ENCODE assay signal across 9 cellular contexts in genomic region chr19:11324748-11325389, GRCh38. TPM values are rescaled to one million over a fixed set of nuclear protein-coding genes. Genes with fewer than 3 reads are reported as not detected.
A peak's percentile ranks its signal among the peaks of the same experiment; 100 is the strongest.
DNase-seq lines count a peak whose midpoint lies in the region; FAIRE-seq and TF ChIP-seq lines count a peak whose summit lies in the region.
"Had no signal": no experiment of that assay in that cellular context is flagged by ENCODE, and none has a peak within 500 bp of the region (broad histone marks: within the 10 kb centered on the region; RNA-seq: fewer than 3 reads in every experiment).

No MANE protein-coding gene starts in this region.

- no peak overlapping the region for H3K9ac ChIP-seq in smooth muscle cell (ENCODE audit: low read depth)

- H3K27me3 ChIP-seq in left ventricle myocardium inferior (ENCODE audit: low read depth) = no peaks in the 10 kb centered on the region
- no peaks in the 10 kb centered on the region for H3K27me3 ChIP-seq in smooth muscle cell (ENCODE audit: low read depth)
- no peaks in the 10 kb centered on the region for H3K27me3 ChIP-seq in testis

- peaks cover 7% of the 10 kb centered on the region for H3F3A ChIP-seq in smooth muscle cell (ENCODE audit: low read depth)

- peaks cover 19% of the 10 kb centered on the region for H3K4me1 Mint-ChIP-seq in HFFc6 (ENCODE audit: low read depth)
- peaks cover 13% of the 10 kb centered on the region for H3K4me1 Mint-ChIP-seq in activated CD4-positive, alpha-beta memory T cell treated with anti-CD3 and anti-CD28 coated beads for 36 hours (ENCODE audit: low read depth)

- 92% methylated on average over 16 of the region's 17 CpGs for WGBS in smooth muscle cell (ENCODE audit: low lambda C conversion rate)
- WGBS in testis, 2 donors = 54 to 88% methylated on average over 5 to 17 of the region's 17 CpGs

- no peak overlapping the region for H2AFZ ChIP-seq in smooth muscle cell (ENCODE audit: low read depth)

- H3K9me3 Mint-ChIP-seq in HFFc6 = no peaks in the 10 kb centered on the region
- no peaks in the 10 kb centered on the region for H3K9me3 Mint-ChIP-seq in activated CD4-positive, alpha-beta memory T cell treated with anti-CD3 and anti-CD28 coated beads for 36 hours

- H3K4me1 ChIP-seq in left ventricle myocardium inferior (peaks cover 25% of the 10 kb centered on the region), smooth muscle cell (ENCODE audit: low read depth) (no peaks in the 10 kb centered on the region), testis (peaks cover 7% of the 10 kb centered on the region)

- peaks cover 4% of the 10 kb centered on the region; the same call in 1 of the 2 replicates for H3K27me3 Mint-ChIP-seq in HFFc6 (ENCODE audit: insufficient read depth)
- no peaks in the 10 kb centered on the region for H3K27me3 Mint-ChIP-seq in activated CD4-positive, alpha-beta memory T cell treated with anti-CD3 and anti-CD28 coated beads for 36 hours

- POLR2A ChIA-PET in activated CD4-positive, alpha-beta memory T cell treated with anti-CD3 and anti-CD28 coated beads for 36 hours (lab: Charles Lee) = interaction anchor here (0.6 kb wide), 1 partner anchor 31 kb away, joined by 5 read pairs; no protein-coding TSS in a partner anchor

- H4K20me1 ChIP-seq in smooth muscle cell (ENCODE audit: low read depth) = no peaks in the 10 kb centered on the region

- TF ChIP-seq POLR2A in testis (IDR thresholded peaks at IDR 0.05) = no peak
- TF ChIP-seq POLR2A in GM12892 (IDR thresholded peaks at IDR 0.05; ENCODE audit: low read depth, low read length) = no peak

- intact Hi-C loops in activated CD4-positive, alpha-beta memory T cell treated with anti-CD3 and anti-CD28 coated beads for 36 hours (cut with micrococcal nuclease) = no loop called here
- intact Hi-C loops in left ventricle myocardium inferior (cut with micrococcal nuclease) = no loop called here
- intact Hi-C loops in testis (cut with DNase I; ENCODE audit: low total_unique reads) = no loop called here

- peak overlapping the region; percentile 76; the same call in 1 of the 2 replicates for H3K4me3 Mint-ChIP-seq in HFFc6
- H3K4me3 Mint-ChIP-seq in activated CD4-positive, alpha-beta memory T cell treated with anti-CD3 and anti-CD28 coated beads for 36 hours = no peak overlapping the region

- H3K4me3 ChIP-seq in left ventricle myocardium inferior (no peak overlapping the region), smooth muscle cell (no peak overlapping the region), testis (no peak overlapping the region)

- FAIRE-seq in GM12892 (lab: Jason Lieb, UNC) = no peak

- H3K79me2 ChIP-seq in smooth muscle cell (ENCODE audit: low read depth) = no peaks in the 10 kb centered on the region

- no peak overlapping the region for H3K4me2 ChIP-seq in smooth muscle cell

- no peak for TF ChIP-seq CTCF in HFFc6 (IDR thresholded peaks at IDR 0.05)
- TF ChIP-seq CTCF in left ventricle myocardium inferior (IDR thresholded peaks at IDR 0.05; ENCODE audit: borderline replicate concordance) = no peak
- no peak for TF ChIP-seq CTCF in smooth muscle cell (IDR thresholded peaks at IDR 0.05; ENCODE audit: borderline replicate concordance, insufficient read depth, poor library complexity, severe bottlenecking)
- no peak for TF ChIP-seq CTCF in testis (IDR thresholded peaks at IDR 0.05)

- CTCF ChIA-PET in activated CD4-positive, alpha-beta memory T cell treated with anti-CD3 and anti-CD28 coated beads for 36 hours (lab: Charles Lee) = interaction anchor here (1.0 to 1.2 kb wide), 2 partner anchors 56 to 81 kb away, joined by 3 read pairs; no protein-coding TSS in a partner anchor

- H3K36me3 ChIP-seq in left ventricle myocardium inferior (peaks cover 37% of the 10 kb centered on the region), smooth muscle cell (ENCODE audit: low read depth) (no peaks in the 10 kb centered on the region), testis (ENCODE audit: low read depth, missing control alignments) (no peaks in the 10 kb centered on the region)

- no peaks in the 10 kb centered on the region for H3K9me3 ChIP-seq in left ventricle myocardium inferior (replicated peaks)
- no peaks in the 10 kb centered on the region for H3K9me3 ChIP-seq in smooth muscle cell (replicated peaks; ENCODE audit: low read depth)
- H3K9me3 ChIP-seq in testis = no peaks in the 10 kb centered on the region

- H3K36me3 Mint-ChIP-seq in HFFc6 (ENCODE audit: low read depth) = no peaks in the 10 kb centered on the region
- H3K36me3 Mint-ChIP-seq in activated CD4-positive, alpha-beta memory T cell treated with anti-CD3 and anti-CD28 coated beads for 36 hours = peaks cover 2% of the 10 kb centered on the region

- DNase-seq in HFFc6 (no peak), left ventricle myocardium inferior (no peak), smooth muscle cell (lab: John Stamatoyannopoulos, UW; ENCODE audit: unreplicated experiment) (no peak), testis (no peak), iPS-NIHi7 (ENCODE audit: extremely low spot score) (no peak), GM12892 (ENCODE audit: insufficient read length) (no peak)
- DNase-seq in activated CD4-positive, alpha-beta memory T cell treated with anti-CD3 and anti-CD28 coated beads for 36 hours = no peak
- DNase-seq in activated effector memory CD4-positive, alpha-beta T cell treated with anti-CD3 and anti-CD28 coated beads, Interleukin-2, amount 50 U/mL, for 16 hours = no peak

- H3K27ac ChIP-seq in left ventricle myocardium inferior (replicated peaks) (peak overlapping the region; percentile 82), smooth muscle cell (ENCODE audit: low read depth) (peak overlapping the region; percentile 62), testis (no peak overlapping the region)

- H3K27ac Mint-ChIP-seq in HFFc6 = peak overlapping the region; percentile 87
- H3K27ac Mint-ChIP-seq in activated CD4-positive, alpha-beta memory T cell treated with anti-CD3 and anti-CD28 coated beads for 36 hours = peak overlapping the region; percentile 86

RNA-seq across cellular contexts. Expression of gene RAB3D, which starts 14.6 kb away (rescaled TPM):
- total RNA-seq in HFFc6 (2021; fragmentation: NEBNext Ultra II Directional; extraction: Animal tissue kit (Norgen Biotek cat#: 25700)) = 10 to 100 TPM in 2 of 6 experiments, 1 to 10 TPM in 4; 6.7 to 11.1 (median 8.7) TPM
- total RNA-seq in activated CD4-positive, alpha-beta memory T cell treated with anti-CD3 and anti-CD28 coated beads for 36 hours = 10 to 100 TPM; 12.5 to 14.4 TPM
- total RNA-seq in left ventricle myocardium inferior (7.2 TPM), smooth muscle cell (11.0 and 11.9 TPM in 2 replicates), testis (1 to 10 TPM; 6.7 to 9.8 TPM)
- polyA plus RNA-seq in smooth muscle cell (6.2 and 7.3 TPM in 2 replicates), testis (ENCODE audit: insufficient read depth, low read depth, low replicate concordance) (4.5 TPM)
- 6.0 TPM for polyA plus RNA-seq in GM12892 (2012; ENCODE audit: missing spikeins)

RNA-seq across cellular contexts. Expression of gene TMEM205, which starts 21.2 kb away (rescaled TPM):
- total RNA-seq in HFFc6 (2021; fragmentation: NEBNext Ultra II Directional; extraction: Animal tissue kit (Norgen Biotek cat#: 25700)) = 10 to 100 TPM; 36.9 to 51.8 (median 46.5) TPM
- 10 to 100 TPM; 31.1 to 33.2 TPM for total RNA-seq in activated CD4-positive, alpha-beta memory T cell treated with anti-CD3 and anti-CD28 coated beads for 36 hours
- 77.8 TPM for total RNA-seq in left ventricle myocardium inferior
- total RNA-seq in smooth muscle cell = 162 and 163 TPM in 2 replicates
- polyA plus RNA-seq in smooth muscle cell = 118 and 119 TPM in 2 replicates
- 100 to 1,000 TPM; 174 to 213 TPM for total RNA-seq in testis
- 132 TPM for polyA plus RNA-seq in testis (ENCODE audit: insufficient read depth, low read depth, low replicate concordance)
- 53.2 TPM for polyA plus RNA-seq in GM12892 (2012; ENCODE audit: missing spikeins)

RNA-seq across cellular contexts. Expression of gene CCDC159, which starts 21.4 kb away (rescaled TPM):
- total RNA-seq in HFFc6 (2021; fragmentation: NEBNext Ultra II Directional; extraction: Animal tissue kit (Norgen Biotek cat#: 25700)) = 10 to 100 TPM in 4 of 6 experiments, 1 to 10 TPM in 2; 7.7 to 11.8 (median 10.4) TPM
- 10 to 100 TPM; 16.0 to 18.0 TPM for total RNA-seq in activated CD4-positive, alpha-beta memory T cell treated with anti-CD3 and anti-CD28 coated beads for 36 hours
- 24.5 TPM for total RNA-seq in left ventricle myocardium inferior
- total RNA-seq in smooth muscle cell = 17.0 and 29.4 TPM in 2 replicates
- polyA plus RNA-seq in smooth muscle cell = 8.7 and 9.8 TPM in 2 replicates
- total RNA-seq in testis = 10 to 100 TPM; 41.3 to 59.8 TPM
- 99.0 TPM for polyA plus RNA-seq in testis (ENCODE audit: insufficient read depth, low read depth, low replicate concordance)
- polyA plus RNA-seq in GM12892 (2012; ENCODE audit: missing spikeins) = 21.6 TPM

RNA-seq across cellular contexts. Expression of gene TSPAN16, which starts 28.9 kb away (rescaled TPM):
- total RNA-seq in HFFc6 (2021; fragmentation: NEBNext Ultra II Directional; extraction: Animal tissue kit (Norgen Biotek cat#: 25700)) = not detected
- total RNA-seq in activated CD4-positive, alpha-beta memory T cell treated with anti-CD3 and anti-CD28 coated beads for 36 hours = not detected
- total RNA-seq in left ventricle myocardium inferior (not detected), smooth muscle cell (not detected in 2 replicates), testis (100 to 1,000 TPM in 1 of 2 donors, 10 to 100 TPM in 1; 42.5 to 137 TPM)
- polyA plus RNA-seq in smooth muscle cell (not detected in 2 replicates), testis (ENCODE audit: insufficient read depth, low read depth, low replicate concordance) (180 TPM)
- not detected for polyA plus RNA-seq in GM12892 (2012; ENCODE audit: missing spikeins)
- total RNA-seq: activated CD8-positive, alpha-beta memory T cell treated with anti-CD3 and anti-CD28 coated beads for 36 hours had no signal

RNA-seq across cellular contexts. Expression of gene PLPPR2, which starts 30.4 kb away (rescaled TPM):
- 10 to 100 TPM; 52.4 to 82.2 (median 59.7) TPM for total RNA-seq in HFFc6 (2021; fragmentation: NEBNext Ultra II Directional; extraction: Animal tissue kit (Norgen Biotek cat#: 25700))
- total RNA-seq in activated CD4-positive, alpha-beta memory T cell treated with anti-CD3 and anti-CD28 coated beads for 36 hours = 1 to 10 TPM; 3.6 to 4.7 TPM
- total RNA-seq in left ventricle myocardium inferior = 10.6 TPM
- total RNA-seq in smooth muscle cell = 15.1 and 21.4 TPM in 2 replicates
- polyA plus RNA-seq in smooth muscle cell = 54.0 and 67.1 TPM in 2 replicates
- 10 to 100 TPM; 27.1 to 28.9 TPM for total RNA-seq in testis
- 20.3 TPM for polyA plus RNA-seq in testis (ENCODE audit: insufficient read depth, low read depth, low replicate concordance)
- 3.6 TPM for polyA plus RNA-seq in GM12892 (2012; ENCODE audit: missing spikeins)

Comparison
In these comparisons a context has a peak if more than half of its experiments do, and no peak if none do; other contexts are left out.
1. H3K27ac ChIP-seq: peak in left ventricle myocardium inferior (single experiment) and smooth muscle cell (single experiment); none in testis (0 of 2).